In the genomic region with DNA sequence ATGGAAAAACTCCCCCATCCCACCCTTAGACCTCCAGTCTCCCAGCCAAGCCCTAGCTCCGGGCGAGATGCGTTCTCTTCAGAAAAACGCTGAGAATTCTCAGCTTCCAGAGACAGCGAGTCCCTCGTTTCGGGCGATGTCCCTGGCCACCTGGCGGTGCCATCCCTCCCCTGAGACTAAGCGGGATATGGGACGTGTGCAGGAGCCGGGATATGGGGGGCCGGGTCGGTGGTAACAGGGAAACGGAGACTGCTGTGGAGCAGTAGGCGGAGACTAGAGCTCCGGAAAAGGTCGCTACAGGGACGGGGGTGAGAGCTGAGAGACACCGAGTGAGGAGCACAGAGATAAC, we compare ENCODE assay signal across 1 cellular context.
TF ChIP-seq lines count a peak whose summit lies in the region.

No MANE protein-coding gene starts in this region.

TF ChIP-seq in GM12878, 131 proteins besides CTCF, POLR2A, EP300 and RAD21 (continued from another document):
- TF ChIP-seq CHD4 (IDR thresholded peaks at IDR 0.05): no peak
- peak; percentile 26 for TF ChIP-seq E4F1 (IDR thresholded peaks at IDR 0.05; ENCODE audit: borderline replicate concordance, partially characterized antibody)
- TF ChIP-seq BMI1 (IDR thresholded peaks at IDR 0.05; ENCODE audit: borderline replicate concordance): no peak
- TF ChIP-seq IKZF1 (conservative IDR thresholded peaks at IDR 0.05): 0 out of 2 replicates have a peak, but pooled peaks have one; percentile 29
- TF ChIP-seq MYC (IDR thresholded peaks at IDR 0.05; ENCODE audit: insufficient read depth, insufficient read length, insufficient replicate concordance, low read length, severe bottlenecking): no peak
- TF ChIP-seq ELK1 (IDR thresholded peaks at IDR 0.05; ENCODE audit: low read depth, low read length): no peak
- no peak for TF ChIP-seq E2F8 (IDR thresholded peaks at IDR 0.05; ENCODE audit: low read depth, partially characterized antibody)
